ENCODE assay signal across 8 cellular contexts in the genomic region with DNA sequence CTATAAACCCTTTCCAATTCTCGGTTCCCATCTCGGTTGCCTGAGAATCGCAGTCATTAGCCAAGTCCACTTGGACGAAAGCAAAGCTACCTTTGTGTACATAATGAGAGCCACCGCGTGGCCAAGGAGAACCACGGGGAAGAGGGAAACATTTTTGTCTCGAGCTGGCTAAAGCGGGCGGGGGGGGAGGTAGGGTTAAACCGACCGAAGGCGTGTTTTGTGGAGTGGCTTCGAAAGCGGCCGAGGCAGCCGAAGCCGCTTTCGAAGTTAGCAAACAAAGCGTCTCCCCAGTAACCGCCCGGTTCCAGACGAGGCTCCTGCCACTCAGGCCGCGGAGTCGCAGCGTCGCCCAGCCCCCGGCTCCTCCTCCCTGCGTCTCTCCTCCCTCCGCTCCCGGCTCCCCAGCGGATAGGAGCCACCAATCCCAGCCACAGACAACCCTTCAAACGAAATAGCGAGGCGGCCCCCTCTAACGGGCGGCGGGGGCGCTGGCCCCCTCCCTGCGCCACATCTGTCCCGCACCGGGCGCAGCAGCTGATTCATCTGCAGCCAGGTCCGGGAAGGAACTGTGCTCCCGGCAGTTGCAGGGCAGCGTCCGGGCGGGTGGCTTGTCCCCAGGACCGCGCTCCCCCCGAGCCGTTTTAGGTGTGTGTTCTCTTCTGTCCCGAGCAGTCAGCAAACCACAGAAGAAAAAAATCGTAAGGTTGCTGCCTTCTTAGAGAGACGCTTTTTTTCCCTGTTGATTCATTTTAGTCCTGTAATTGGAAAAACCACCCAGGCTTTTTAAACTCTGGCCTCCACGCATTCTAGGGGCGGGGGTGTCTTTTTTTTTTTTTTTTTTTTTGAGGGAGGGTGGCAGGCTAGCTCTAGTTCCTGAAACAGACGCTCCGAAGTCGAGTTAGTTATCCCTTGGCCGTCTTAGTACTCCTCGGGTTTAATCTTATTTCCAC. TPM values are rescaled to one million over a fixed set of nuclear protein-coding genes. Genes with fewer than 3 reads are reported as not detected.
A peak's percentile ranks its signal among the peaks of the same experiment; 100 is the strongest.
DNase-seq lines count a peak whose midpoint lies in the region; ATAC-seq and TF ChIP-seq lines count a peak whose summit lies in the region.

No MANE protein-coding gene starts in this region.

- H3K36me3 ChIP-seq in ES-I3 (ENCODE audit: insufficient read depth, low read length) (peaks cover 6% of the 10 kb centered on the region), HAP-1 (replicated peaks) (no peaks in the 10 kb centered on the region), neuronal stem cell (replicated peaks in 1 of 2; ENCODE audit: control insufficient read depth in 2 of 2, insufficient read depth in 2 of 2, low read length in 2 of 2) (no peaks in the 10 kb centered on the region)

- WGBS in neuronal stem cell (ENCODE audit: extremely low coverage in 2 of 2, insufficient read length in 2 of 2, insufficient replicate concordance in 1 of 2), 2 donors = no CpG with 5 or more reads among the region's 63 CpGs

- H3K9me3 ChIP-seq in ES-I3 (ENCODE audit: control insufficient read depth, insufficient read depth, low read length) (no peaks in the 10 kb centered on the region), HAP-1 (no peaks in the 10 kb centered on the region), neuronal stem cell (replicated peaks in 1 of 2; ENCODE audit: control insufficient read depth in 2 of 2, insufficient read depth in 1 of 2, low read depth in 1 of 2, low read length in 2 of 2) (no peaks in the 10 kb centered on the region)

- H3K4me3 ChIP-seq in HAP-1 = peak overlapping the region; percentile 58
- peak overlapping the region; percentile 69 to 82 for H3K4me3 ChIP-seq in neuronal stem cell (ENCODE audit: low read length in 2 of 2)

- H2BK15ac ChIP-seq in neuronal stem cell (ENCODE audit: low read length) = no peak overlapping the region

- H3K4me1 ChIP-seq in ES-I3 (ENCODE audit: insufficient read depth, low read length) (peaks cover 14% of the 10 kb centered on the region), HAP-1 (peaks cover 13% of the 10 kb centered on the region), foreskin keratinocyte (peaks cover 15% of the 10 kb centered on the region), neuronal stem cell (ENCODE audit: control insufficient read depth in 2 of 2, insufficient read depth in 1 of 2, low read depth in 1 of 2, low read length in 2 of 2) (peaks cover 8 to 9% of the 10 kb centered on the region in 2 donors)

- no peak overlapping the region for H3K4ac ChIP-seq in neuronal stem cell (ENCODE audit: low read length)

- DNase-seq in HAP-1 (ENCODE audit: low spot score in 2 of 2) (peak; percentile 96 to 97), M059J (ENCODE audit: low read depth) (peak; percentile 98), SHP77 (lab: John Stamatoyannopoulos, UW) (peak; percentile 94 to 96), activated gamma-delta T cell treated with Interleukin-2 at 50 U/mL for 16 hours (peak; percentile 78), foreskin keratinocyte (peak; percentile 95 to 97), neuronal stem cell (ENCODE audit: low spot score) (peak; percentile 97), substantia nigra (lab: John Stamatoyannopoulos, UW) (peak; percentile 56 to 95 (median 87))

- H3K18ac ChIP-seq in neuronal stem cell (ENCODE audit: low read length) = peak overlapping the region; percentile 80

- H3K9ac ChIP-seq in ES-I3 (ENCODE audit: low read depth, low read length) (peak overlapping the region; percentile 87), neuronal stem cell (ENCODE audit: low read depth, low read length, poor library complexity) (peak overlapping the region; percentile 66)

- H2AFZ ChIP-seq in neuronal stem cell (ENCODE audit: low read length) = peak overlapping the region; percentile 67

- H4K8ac ChIP-seq in neuronal stem cell (ENCODE audit: low read depth, low read length) = no peak overlapping the region

- peak; percentile 50 for TF ChIP-seq CTCF in foreskin keratinocyte (conservative IDR thresholded peaks at IDR 0.05)

- no peak overlapping the region for H4K91ac ChIP-seq in neuronal stem cell (ENCODE audit: low read depth, low read length, poor library complexity)

- H3K23ac ChIP-seq in neuronal stem cell (ENCODE audit: low read depth, low read length, poor library complexity) = peak overlapping the region; percentile 99

- H3K27me3 ChIP-seq in HAP-1 (ENCODE audit: low read depth) (no peaks in the 10 kb centered on the region), foreskin keratinocyte (no peaks in the 10 kb centered on the region), neuronal stem cell (ENCODE audit: control insufficient read depth in 3 of 3, insufficient read depth in 3 of 3, low read depth in 1 of 3, low read length in 3 of 3) (no peaks in the 10 kb centered on the region)

- H3K79me1 ChIP-seq in neuronal stem cell (ENCODE audit: low read depth, low read length) = no peaks in the 10 kb centered on the region

- no peak overlapping the region for H3K14ac ChIP-seq in neuronal stem cell (ENCODE audit: low read length)

- H2BK5ac ChIP-seq in neuronal stem cell (ENCODE audit: low read length) = no peak overlapping the region

- peak overlapping the region; percentile 91 for H3K4me2 ChIP-seq in neuronal stem cell (ENCODE audit: insufficient read depth, low read length, poor library complexity, severe bottlenecking)

- ATAC-seq in foreskin keratinocyte = peak; percentile 80

- no peak overlapping the region for H2BK12ac ChIP-seq in neuronal stem cell (ENCODE audit: low read length)

- H2BK120ac ChIP-seq in neuronal stem cell (ENCODE audit: low read depth, low read length) = no peak overlapping the region

- peak overlapping the region; percentile 99 for H3K27ac ChIP-seq in foreskin keratinocyte
- H3K27ac ChIP-seq in neuronal stem cell (replicated peaks; ENCODE audit: low read length) = peak overlapping the region; percentile 96
- H3K27ac ChIP-seq in substantia nigra (ENCODE audit: low read depth, low read length, poor library complexity, severe bottlenecking) = peak overlapping the region; percentile 94

- in situ Hi-C loops in HAP-1 (cut with MboI; ENCODE audit: low sequenced_read_pairs) = loop anchor here (10.0 kb wide), 1 partner anchor 217 kb away; no protein-coding TSS in a partner anchor

- no peak overlapping the region for H2AK5ac ChIP-seq in neuronal stem cell (ENCODE audit: low read depth, low read length)

RNA-seq across cellular contexts. Expression of gene TGIF1, which starts 1.8 kb away (rescaled TPM):
- 113 and 126 TPM in 2 replicates for total RNA-seq in M059J (2014; rRNA removed; shearing (Covaris generic))
- total RNA-seq in foreskin keratinocyte = 80.1 and 83.4 TPM in 2 replicates
- polyA plus RNA-seq in foreskin keratinocyte = 48.7 and 55.4 TPM in 2 replicates
- polyA plus RNA-seq in neuronal stem cell (2013, experiment 1 of 2) = 85.8 TPM
- polyA plus RNA-seq in neuronal stem cell (2013, experiment 2 of 2) = 86.4 TPM

Comparison
In these comparisons a context has a peak if more than half of its experiments do, and no peak if none do; other contexts are left out.
1. Peak in every context shown above with its lines: DNase-seq, ATAC-seq, H3K4me3 ChIP-seq and H3K27ac ChIP-seq.